In the genomic region with DNA sequence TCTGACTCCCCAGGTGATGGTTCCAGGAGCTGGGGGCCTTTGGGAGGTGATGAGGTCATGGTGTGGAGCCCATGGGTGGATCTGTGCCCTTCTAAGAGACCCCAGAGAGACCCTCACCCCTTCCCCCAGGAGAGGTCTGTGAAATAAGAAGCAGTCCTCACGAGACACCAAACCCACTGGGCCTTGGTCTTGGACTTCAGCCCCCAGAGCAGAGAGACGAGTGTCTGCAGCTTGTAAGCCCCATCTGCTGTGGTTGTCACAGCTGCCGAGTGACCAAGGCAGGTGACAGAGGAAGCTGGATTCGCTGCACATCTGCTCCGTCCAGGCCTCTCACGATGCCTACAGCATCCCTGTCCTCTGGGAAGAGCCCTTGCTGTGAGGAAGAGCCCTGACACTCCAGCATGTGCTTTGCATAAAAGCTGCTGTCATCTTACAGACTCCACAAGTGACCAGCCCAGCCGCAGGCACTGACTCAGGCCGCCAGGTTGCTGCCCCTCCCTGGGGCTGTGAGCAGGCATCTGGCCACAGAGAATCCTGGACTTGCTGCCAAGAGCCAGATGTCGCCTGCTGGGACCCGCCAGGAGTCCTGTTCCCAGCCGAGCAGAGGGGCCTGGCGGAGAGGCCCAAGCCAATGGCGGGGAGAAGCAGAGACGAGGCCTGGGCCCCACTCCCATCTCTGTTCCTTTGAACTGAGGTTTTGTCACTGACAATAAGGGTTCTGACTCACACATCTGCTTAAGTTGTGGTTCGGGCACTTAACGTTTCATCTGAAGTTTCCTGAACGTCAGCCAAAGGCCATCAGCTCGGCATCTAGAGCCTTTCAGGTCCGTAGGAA, we compare ENCODE assay signal across 9 cellular contexts.
A peak's percentile ranks its signal among the peaks of the same experiment; 100 is the strongest.
DNase-seq lines count a peak whose midpoint lies in the region; FAIRE-seq and TF ChIP-seq lines count a peak whose summit lies in the region.
"Had no signal": no experiment of that assay in that cellular context is flagged by ENCODE, and none has a peak within 500 bp of the region (broad histone marks: within the 10 kb centered on the region; RNA-seq: fewer than 3 reads in every experiment).

No MANE protein-coding gene starts in this region.

- no peaks in the 10 kb centered on the region for H3K4me1 Mint-ChIP-seq in endodermal cell

- H3K36me3 ChIP-seq in endodermal cell (ENCODE audit: control insufficient read depth, insufficient read depth, low read length) = no peaks in the 10 kb centered on the region
- no peaks in the 10 kb centered on the region for H3K36me3 ChIP-seq in neuron (ENCODE audit: insufficient read depth, low read length)
- no peaks in the 10 kb centered on the region for H3K36me3 ChIP-seq in small intestine (ENCODE audit: control insufficient read depth in 2 of 2, insufficient read depth in 2 of 2, low read length in 2 of 2)

- H3K27ac Mint-ChIP-seq in endodermal cell = no peak overlapping the region

- H3K4me1 ChIP-seq in endodermal cell (ENCODE audit: control insufficient read depth, insufficient read depth, low read length) = no peaks in the 10 kb centered on the region
- H3K4me1 ChIP-seq in neuron (ENCODE audit: insufficient read depth, low read length) = no peaks in the 10 kb centered on the region
- no peaks in the 10 kb centered on the region for H3K4me1 ChIP-seq in small intestine (ENCODE audit: control insufficient read depth in 2 of 2, insufficient read depth in 1 of 2, low read depth in 1 of 2, low read length in 1 of 2)

- H3K9me3 ChIP-seq in endodermal cell (ENCODE audit: control insufficient read depth, low read length) = no peaks in the 10 kb centered on the region
- H3K9me3 ChIP-seq in neuron (ENCODE audit: low read length) = no peaks in the 10 kb centered on the region
- H3K9me3 ChIP-seq in small intestine (ENCODE audit: control insufficient read depth, low read depth) = no peaks in the 10 kb centered on the region

- no peaks in the 10 kb centered on the region for H3K9me3 Mint-ChIP-seq in endodermal cell

- TF ChIP-seq CTCF in endodermal cell (conservative IDR thresholded peaks at IDR 0.05) = no peak

- H2AFZ ChIP-seq in neuron (ENCODE audit: low read depth, low read length) = peak overlapping the region; percentile 12

- H3K4me3 ChIP-seq in endodermal cell (ENCODE audit: low read length) (no peak overlapping the region), neuron (ENCODE audit: low read length) (no peak overlapping the region), small intestine (ENCODE audit: low read depth in 1 of 2, low read length in 2 of 2) (no peak overlapping the region)

- WGBS in endodermal cell (ENCODE audit: insufficient coverage in 1 of 2, insufficient read length in 1 of 2), 2 experiments = 63 to 79% methylated on average over 10 to 19 of the region's 19 CpGs
- WGBS in small intestine, 3 donors = 52 to 60% (median 53%) methylated on average over 19 of the region's 19 CpGs

- H3K27me3 ChIP-seq in endodermal cell (ENCODE audit: control insufficient read depth, insufficient read depth, low read length, poor library complexity, severe bottlenecking) (no peaks in the 10 kb centered on the region), neuron (ENCODE audit: insufficient read depth, low read length) (no peaks in the 10 kb centered on the region), small intestine (ENCODE audit: control insufficient read depth in 2 of 2, insufficient read depth in 2 of 2, low read length in 2 of 2) (no peaks in the 10 kb centered on the region)

- no peaks in the 10 kb centered on the region for H3K27me3 Mint-ChIP-seq in endodermal cell (ENCODE audit: insufficient read depth)

- H3K9ac ChIP-seq in endodermal cell (ENCODE audit: extremely low read depth, low read length, poor library complexity, severe bottlenecking) = no peak overlapping the region

- DNase-seq in Daoy (ENCODE audit: low read depth) (peak; percentile 95), NCI-H2171 (lab: John Stamatoyannopoulos, UW) (peak; percentile 62), endodermal cell (peak; percentile 79), NOMO-1 treated with dmso at 0.1 percent for 144 hours (lab: John Stamatoyannopoulos, UW; ENCODE audit: unreplicated experiment) (no peak), putamen (ENCODE audit: low spot score) (no peak), small intestine (no peak), COLO668 (lab: John Stamatoyannopoulos, UW; ENCODE audit: unreplicated experiment) (no peak)

- no peak overlapping the region for H3K4me3 Mint-ChIP-seq in endodermal cell

- H3K27ac ChIP-seq in endodermal cell (ENCODE audit: low read depth, low read length) (peak overlapping the region; percentile 13), small intestine (ENCODE audit: low read depth in 1 of 2, low read length in 1 of 2) (peak overlapping the region in 1 of 2 donors; percentile 9)
- H3K27ac ChIP-seq: VCaP had no signal

- H3K36me3 Mint-ChIP-seq in endodermal cell (ENCODE audit: low read depth) = no peaks in the 10 kb centered on the region

- FAIRE-seq in small intestine (lab: Jason Lieb, UNC) = no peak

Comparison
In these comparisons a context has a peak if more than half of its experiments do, and no peak if none do; other contexts are left out.
1. DNase-seq: peak in Daoy (single experiment), NCI-H2171 (single experiment) and endodermal cell (single experiment); none in NOMO-1 treated with dmso at 0.1 percent for 144 hours (single experiment), putamen (single experiment), small intestine (single experiment) and COLO668 (single experiment).